12 cellular contexts compared by ENCODE assay signal in genomic region chr12:49825971-49826421, GRCh38. TPM values are rescaled to one million over a fixed set of nuclear protein-coding genes. Genes with fewer than 3 reads are reported as not detected.
DNase-seq lines count a peak whose midpoint lies in the region; ATAC-seq and TF ChIP-seq lines count a peak whose summit lies in the region.
"Had no signal": no experiment of that assay in that cellular context is flagged by ENCODE, and none has a peak within 500 bp of the region (broad histone marks: within the 10 kb centered on the region; RNA-seq: fewer than 3 reads in every experiment).

No MANE protein-coding gene starts in this region.

- peaks cover 3 to 4% of the 10 kb centered on the region in 2 donors for H3K36me3 Mint-ChIP-seq in CD4-positive, alpha-beta memory T cell
- peaks cover 8% of the 10 kb centered on the region for H3K36me3 Mint-ChIP-seq in T-cell
- H3K36me3 Mint-ChIP-seq in naive thymus-derived CD4-positive, alpha-beta T cell, result peaks cover 0 to 12% (median 6%) of the 10 kb centered on the region in 5 donors

- CTCF ChIA-PET in CD4-positive, alpha-beta memory T cell (lab: Charles Lee; ENCODE audit: partially characterized antibody), result interaction anchor here (0.8 to 2.7 kb wide), 4 partner anchors 41 to 120 kb away, joined by 3 to 12 read pairs (median 4); no protein-coding TSS in a partner anchor
- CTCF ChIA-PET in T-cell (lab: Charles Lee), result interaction anchor here (0.6 to 1.4 kb wide), 4 partner anchors 13 to 1588 kb away, joined by 3 to 7 read pairs (median 4); partner anchors contain the start of gene TMBIM6 (in 1 of the 2)
- CTCF ChIA-PET in naive thymus-derived CD4-positive, alpha-beta T cell (lab: Charles Lee), result interaction anchor here (0.9 to 2.5 kb wide), 2 partner anchors 13 to 1157 kb away, joined by 4 to 10 read pairs; no protein-coding TSS in a partner anchor

- peaks cover 24 to 45% (median 39%) of the 10 kb centered on the region in 4 donors for H3K4me1 Mint-ChIP-seq in CD4-positive, alpha-beta memory T cell
- H3K4me1 Mint-ChIP-seq in T-cell, result peaks cover 36 to 51% (median 50%) of the 10 kb centered on the region in 3 donors
- H3K4me1 Mint-ChIP-seq in naive thymus-derived CD4-positive, alpha-beta T cell, result peaks cover 17 to 62% (median 47%) of the 10 kb centered on the region in 7 donors

- no peak for TF ChIP-seq EP300 in ovary (IDR thresholded peaks at IDR 0.05)

- H3K9me3 Mint-ChIP-seq in CD4-positive, alpha-beta memory T cell, result no peaks in the 10 kb centered on the region
- no peaks in the 10 kb centered on the region for H3K9me3 Mint-ChIP-seq in T-cell
- H3K9me3 Mint-ChIP-seq in naive thymus-derived CD4-positive, alpha-beta T cell, result peaks cover 0 to 3% (median 0%) of the 10 kb centered on the region in 11 donors

- H3K9me3 ChIP-seq in CD4-positive, alpha-beta memory T cell (ENCODE audit: control insufficient read depth in 1 of 2, low read length in 2 of 2), result no peaks in the 10 kb centered on the region
- H3K9me3 ChIP-seq in psoas muscle (no peaks in the 10 kb centered on the region), ovary (no peaks in the 10 kb centered on the region)
- H3K9me3 ChIP-seq in naive thymus-derived CD4-positive, alpha-beta T cell (ENCODE audit: control insufficient read depth in 2 of 3, low read length in 3 of 3), result no peaks in the 10 kb centered on the region

- peak overlapping the region in 4 of 7 donors; percentile 66 to 89 (median 86) for H3K27ac Mint-ChIP-seq in CD4-positive, alpha-beta memory T cell
- H3K27ac Mint-ChIP-seq in T-cell, result peak overlapping the region in 1 of 2 donors; percentile 80
- peak overlapping the region in 4 of 9 donors; percentile 29 to 81 (median 69) for H3K27ac Mint-ChIP-seq in naive thymus-derived CD4-positive, alpha-beta T cell

- H3K27me3 ChIP-seq in CD4-positive, alpha-beta memory T cell (ENCODE audit: insufficient read depth, low read length), result no peaks in the 10 kb centered on the region
- H3K27me3 ChIP-seq in psoas muscle (ENCODE audit: insufficient read depth in 3 of 3, low read length in 2 of 3) (no peaks in the 10 kb centered on the region), ovary (no peaks in the 10 kb centered on the region)
- H3K27me3 ChIP-seq in naive thymus-derived CD4-positive, alpha-beta T cell (ENCODE audit: control insufficient read depth in 2 of 2, insufficient read depth in 2 of 2, low read length in 2 of 2), result no peaks in the 10 kb centered on the region

- H3K4me3 ChIP-seq in CD4-positive, alpha-beta memory T cell (ENCODE audit: low read length in 2 of 2), result no peak overlapping the region
- H3K4me3 ChIP-seq in fibroblast of pulmonary artery (replicated peaks; ENCODE audit: low read depth, low read length), result peak overlapping the region; percentile 80
- H3K4me3 ChIP-seq in psoas muscle, result peak overlapping the region; percentile 91
- no peak overlapping the region for H3K4me3 ChIP-seq in ovary
- no peak overlapping the region for H3K4me3 ChIP-seq in naive thymus-derived CD4-positive, alpha-beta T cell (ENCODE audit: low read length)

- TF ChIP-seq POLR2A in ovary (IDR thresholded peaks at IDR 0.05), result no peak

- ATAC-seq in T-cell (replicated peaks in 1 of 4) (no peak), psoas muscle (peak in 2 of 4 donors; percentile 11 to 12), GM19395 (IDR thresholded peaks at IDR 0.05; ENCODE audit: unreplicated experiment) (no peak)
- no peak for ATAC-seq in naive thymus-derived CD4-positive, alpha-beta T cell

- WGBS in psoas muscle, 3 donors, result 24 to 33% (median 29%) methylated on average over 4 of the region's 4 CpGs
- WGBS in ovary, 3 donors, result 27 to 50% (median 49%) methylated on average over 4 of the region's 4 CpGs

- peak overlapping the region in 3 of 8 donors; percentile 79 to 96 (median 84) for H3K4me3 Mint-ChIP-seq in CD4-positive, alpha-beta memory T cell
- H3K4me3 Mint-ChIP-seq in T-cell, result peak overlapping the region in 2 of 3 donors; percentile 88 to 99
- H3K4me3 Mint-ChIP-seq in naive thymus-derived CD4-positive, alpha-beta T cell, result peak overlapping the region in 5 of 10 donors; percentile 88 to 97 (median 94)

- H3K4me1 ChIP-seq in CD4-positive, alpha-beta memory T cell (ENCODE audit: insufficient read depth, low read length), result peaks cover 38% of the 10 kb centered on the region
- H3K4me1 ChIP-seq in psoas muscle (peaks cover 46% of the 10 kb centered on the region), ovary (ENCODE audit: insufficient read depth) (peaks cover 24% of the 10 kb centered on the region)
- H3K4me1 ChIP-seq in naive thymus-derived CD4-positive, alpha-beta T cell (ENCODE audit: control insufficient read depth in 2 of 2, insufficient read depth in 2 of 2, low read length in 2 of 2), result peaks cover 8 to 26% of the 10 kb centered on the region in 2 donors

- TF ChIP-seq CTCF in fibroblast of pulmonary artery (IDR thresholded peaks at IDR 0.05; ENCODE audit: low read length, missing control alignments) (no peak), psoas muscle (IDR thresholded peaks at IDR 0.05) (no peak), ovary (IDR thresholded peaks at IDR 0.05) (no peak)

- H3K27me3 Mint-ChIP-seq in CD4-positive, alpha-beta memory T cell, result no peaks in the 10 kb centered on the region
- H3K27me3 Mint-ChIP-seq in T-cell, result no peaks in the 10 kb centered on the region
- H3K27me3 Mint-ChIP-seq in naive thymus-derived CD4-positive, alpha-beta T cell, result peaks cover 0 to 13% (median 0%) of the 10 kb centered on the region in 5 donors

- intact Hi-C loops in CD4-positive, alpha-beta memory T cell (cut with micrococcal nuclease), result no loop called here
- intact Hi-C loops in psoas muscle (cut with DNase I), result no loop called here
- intact Hi-C loops in ovary (cut with DNase I), result no loop called here
- intact Hi-C loops in naive thymus-derived CD4-positive, alpha-beta T cell (cut with micrococcal nuclease), result loop anchor here (5.0 to 10.0 kb wide), 4 partner anchors 189 to 1996 kb away; partner anchors contain the start of genes RACGAP1 (in 1 of the 2) and TUBA1C (in 1 of the 2)

- no peaks in the 10 kb centered on the region for H3K36me3 ChIP-seq in CD4-positive, alpha-beta memory T cell (ENCODE audit: insufficient read depth, low read length)
- H3K36me3 ChIP-seq in psoas muscle (ENCODE audit: insufficient read depth in 1 of 2, low read depth in 1 of 2) (peaks cover 0 to 5% of the 10 kb centered on the region in 2 donors), ovary (no peaks in the 10 kb centered on the region)
- no peaks in the 10 kb centered on the region for H3K36me3 ChIP-seq in naive thymus-derived CD4-positive, alpha-beta T cell (ENCODE audit: control insufficient read depth in 2 of 3, insufficient read depth in 3 of 3, low read length in 3 of 3)

- POLR2A ChIA-PET in CD4-positive, alpha-beta memory T cell (lab: Charles Lee; ENCODE audit: partially characterized antibody), result interaction anchor here (0.8 to 5.5 kb wide), 4 partner anchors 10 to 21 kb away, joined by 3 to 67 read pairs (median 3); partner anchors contain the start of gene BCDIN3D
- POLR2A ChIA-PET in T-cell (lab: Charles Lee), result no interaction called here
- POLR2A ChIA-PET in naive thymus-derived CD4-positive, alpha-beta T cell (lab: Charles Lee), result interaction anchor here (4.1 kb wide), 1 partner anchor 16 kb away, joined by 43 read pairs; the partner anchor contains the start of gene BCDIN3D

- DNase-seq in CD4-positive, alpha-beta memory T cell, result no peak
- DNase-seq in T-cell (no peak), fibroblast of pulmonary artery (ENCODE audit: low read depth) (no peak), psoas muscle (peak in 1 of 2 donors; percentile 68), ovary (no peak), COR-L47 (lab: John Stamatoyannopoulos, UW) (no peak)
- DNase-seq in naive thymus-derived CD4-positive, alpha-beta T cell, result no peak
- DNase-seq: activated T-cell treated with anti-CD3 and anti-CD28 coated beads, Interleukin-2, amount 50 U/mL, for 1 hour; cortex of kidney; DMS 273 treated with DMSO at 0.1 percent for 48 hours; NCI-H510A treated with DMSO at 0.1 percent for 48 hours had no signal

- no peak overlapping the region for H3K27ac ChIP-seq in CD4-positive, alpha-beta memory T cell (ENCODE audit: low read depth, low read length)
- peak overlapping the region; percentile 78 for H3K27ac ChIP-seq in psoas muscle
- no peak overlapping the region for H3K27ac ChIP-seq in ovary
- no peak overlapping the region for H3K27ac ChIP-seq in naive thymus-derived CD4-positive, alpha-beta T cell (ENCODE audit: low read depth, low read length)

RNA-seq across cellular contexts. Expression of gene NCKAP5L, which starts 2.2 kb away (rescaled TPM):
- 10 to 100 TPM; 10.4 to 11.2 TPM for total RNA-seq in CD4-positive, alpha-beta memory T cell
- 1 to 10 TPM in 1 of 2 donors, under 1 TPM in 1; 0.20 to 3.5 TPM for polyA plus RNA-seq in CD4-positive, alpha-beta memory T cell
- total RNA-seq in T-cell (10 to 100 TPM; 11.1 to 12.9 (median 12.6) TPM), psoas muscle (10 to 100 TPM; 11.7 to 16.5 (median 12.8) TPM), ovary (10 to 100 TPM; 12.0 to 27.3 (median 22.8) TPM)
- polyA plus RNA-seq in psoas muscle (1 to 10 TPM; 6.8 to 7.8 (median 7.1) TPM), ovary (10 to 100 TPM in 1 of 2 donors, 1 to 10 TPM in 1; 2.5 to 13.8 TPM)
- 10 to 100 TPM in 4 of 5 experiments, 1 to 10 TPM in 1; 4.3 to 27.5 (median 12.0) TPM for total RNA-seq in naive thymus-derived CD4-positive, alpha-beta T cell
- 1 to 10 TPM; 1.8 to 5.4 TPM for polyA plus RNA-seq in naive thymus-derived CD4-positive, alpha-beta T cell

RNA-seq across cellular contexts. Expression of gene BCDIN3D, which starts 16.9 kb away (rescaled TPM):
- total RNA-seq in CD4-positive, alpha-beta memory T cell, result 10 to 100 TPM; 16.0 to 17.5 TPM
- 1 to 10 TPM; 5.3 to 7.7 TPM for polyA plus RNA-seq in CD4-positive, alpha-beta memory T cell
- total RNA-seq in T-cell (10 to 100 TPM in 3 of 5 donors, 1 to 10 TPM in 2; 4.7 to 12.8 (median 12.3) TPM), psoas muscle (1 to 10 TPM; 1.6 to 3.5 (median 3.3) TPM), ovary (1 to 10 TPM; 2.8 to 5.9 (median 4.7) TPM)
- polyA plus RNA-seq in psoas muscle (1 to 10 TPM; 1.8 to 9.0 (median 3.1) TPM), ovary (1 to 10 TPM; 3.5 to 4.3 TPM)
- total RNA-seq in naive thymus-derived CD4-positive, alpha-beta T cell, result 10 to 100 TPM in 2 of 5 experiments, 1 to 10 TPM in 3; 3.7 to 17.4 (median 6.8) TPM
- 1 to 10 TPM; 4.8 to 7.4 TPM for polyA plus RNA-seq in naive thymus-derived CD4-positive, alpha-beta T cell

Comparison
In these comparisons a context has a peak if more than half of its experiments do, and no peak if none do; other contexts are left out.
1. H3K4me3 ChIP-seq: peak in fibroblast of pulmonary artery (single experiment) and psoas muscle (single experiment); none in CD4-positive, alpha-beta memory T cell (0 of 2), ovary (single experiment) and naive thymus-derived CD4-positive, alpha-beta T cell (single experiment).
2. POLR2A ChIA-PET loops: an anchor here in CD4-positive, alpha-beta memory T cell (0.8 to 5.5 kb wide) and naive thymus-derived CD4-positive, alpha-beta T cell (4.1 kb wide); none called in T-cell.
3. intact Hi-C loops: an anchor here in naive thymus-derived CD4-positive, alpha-beta T cell (5.0 to 10.0 kb wide); none called in CD4-positive, alpha-beta memory T cell, psoas muscle and ovary.